18 cellular contexts compared by ENCODE assay signal in genomic region chr21:46148106-46148505, GRCh38. TPM values are rescaled to one million over a fixed set of nuclear protein-coding genes. Genes with fewer than 3 reads are reported as not detected.
DNase-seq lines count a peak whose midpoint lies in the region; ATAC-seq, FAIRE-seq and TF ChIP-seq lines count a peak whose summit lies in the region.
"Had no signal": no experiment of that assay in that cellular context is flagged by ENCODE, and none has a peak within 500 bp of the region (broad histone marks: within the 10 kb centered on the region; RNA-seq: fewer than 3 reads in every experiment).

No MANE protein-coding gene starts in this region.

- no peak for TF ChIP-seq CTCF in osteoblast (IDR thresholded peaks at IDR 0.05; ENCODE audit: extremely low read depth, low read depth, low read length)
- TF ChIP-seq CTCF in natural killer cell (IDR thresholded peaks at IDR 0.05): no peak

- no peak overlapping the region for H3K27ac Mint-ChIP-seq in activated T-helper 1 cell treated with anti-CD3 and anti-CD28 coated beads, Interleukin-12 subunit alpha, Interleukin-12 subunit beta, Interleukin-2, Interleukin-4 antibody, amounts not matched to agents 30 ng/mL and 10 ng/mL and 1 ng/mL, durations not matched to agents 14 hours and 24 hours and 36 hours
- H3K27ac Mint-ChIP-seq in natural killer cell: no peak overlapping the region
- H3K27ac Mint-ChIP-seq: CD8-positive, alpha-beta T cell had no signal

- no peak overlapping the region for H2AFZ ChIP-seq in osteoblast (ENCODE audit: low read length)

- H3K27me3 Mint-ChIP-seq in activated T-helper 1 cell treated with anti-CD3 and anti-CD28 coated beads, Interleukin-12 subunit alpha, Interleukin-12 subunit beta, Interleukin-2, Interleukin-4 antibody, amounts not matched to agents 30 ng/mL and 10 ng/mL and 1 ng/mL, durations not matched to agents 14 hours and 24 hours and 36 hours (ENCODE audit: insufficient read depth): no peaks in the 10 kb centered on the region
- H3K27me3 Mint-ChIP-seq in natural killer cell (ENCODE audit: low read depth in 2 of 2): no peaks in the 10 kb centered on the region

- H3K36me3 ChIP-seq in osteoblast (ENCODE audit: insufficient read depth, low read length) (no peaks in the 10 kb centered on the region), aorta (ENCODE audit: control insufficient read depth in 1 of 2, insufficient read depth in 2 of 2, low read length in 1 of 2) (no peaks in the 10 kb centered on the region)
- H3K36me3 ChIP-seq: SJCRH30 had no signal

- no peaks in the 10 kb centered on the region for H3K79me2 ChIP-seq in osteoblast (ENCODE audit: insufficient read depth, low read length)

- H3K4me2 ChIP-seq in osteoblast (ENCODE audit: insufficient read depth, low read length): no peak overlapping the region
- H3K4me2 ChIP-seq: A549 had no signal

- no peak for FAIRE-seq in GM19239 (lab: Jason Lieb, UNC)
- FAIRE-seq: A549, G401.6 had no signal

- WGBS in right cardiac atrium: 89% methylated on average over 11 of the region's 11 CpGs
- WGBS in aorta, 2 donors: 91 to 93% methylated on average over 11 of the region's 11 CpGs

- H3K4me3 ChIP-seq in right cardiac atrium (ENCODE audit: low read length): no peak overlapping the region
- no peak overlapping the region for H3K4me3 ChIP-seq in osteoblast (ENCODE audit: insufficient read depth, low read length)
- H3K4me3 ChIP-seq in aorta (ENCODE audit: low read length in 2 of 2): no peak overlapping the region
- H3K4me3 ChIP-seq: A549, SJCRH30 had no signal

- peaks cover 8% of the 10 kb centered on the region for H3K4me1 Mint-ChIP-seq in activated T-helper 1 cell treated with anti-CD3 and anti-CD28 coated beads, Interleukin-12 subunit alpha, Interleukin-12 subunit beta, Interleukin-2, Interleukin-4 antibody, amounts not matched to agents 30 ng/mL and 10 ng/mL and 1 ng/mL, durations not matched to agents 14 hours and 24 hours and 36 hours (ENCODE audit: low read depth)
- peaks cover 8 to 12% of the 10 kb centered on the region in 2 donors for H3K4me1 Mint-ChIP-seq in natural killer cell

- no peak for ATAC-seq in right cardiac atrium
- no peak for ATAC-seq in aorta (ENCODE audit: low FRiP score)
- no peak for ATAC-seq in natural killer cell
- ATAC-seq: CD8-positive, alpha-beta T cell had no signal

- H3K27ac ChIP-seq in right cardiac atrium (ENCODE audit: low read length) (no peak overlapping the region), osteoblast (ENCODE audit: low read depth, low read length) (no peak overlapping the region), aorta (ENCODE audit: low read depth in 1 of 2, low read length in 2 of 2) (no peak overlapping the region)
- H3K27ac ChIP-seq: A549, SJCRH30 had no signal

- H3K27me3 ChIP-seq in right cardiac atrium (ENCODE audit: control insufficient read depth, insufficient read depth): no peaks in the 10 kb centered on the region
- H3K27me3 ChIP-seq in osteoblast (ENCODE audit: insufficient read depth, low read length): no peaks in the 10 kb centered on the region
- no peaks in the 10 kb centered on the region for H3K27me3 ChIP-seq in aorta (ENCODE audit: control insufficient read depth in 1 of 2, insufficient read depth in 2 of 2, low read length in 1 of 2)
- H3K27me3 ChIP-seq: SJCRH30 had no signal

- no peaks in the 10 kb centered on the region for H3K9me3 ChIP-seq in right cardiac atrium (ENCODE audit: control insufficient read depth, low read length)
- H3K9me3 ChIP-seq in osteoblast (ENCODE audit: low read depth, low read length): no peaks in the 10 kb centered on the region
- H3K9me3 ChIP-seq in aorta (ENCODE audit: control insufficient read depth, low read length): no peaks in the 10 kb centered on the region
- H3K9me3 ChIP-seq: A549, Caco-2, SJCRH30 had no signal

- H3K4me3 Mint-ChIP-seq in activated T-helper 1 cell treated with anti-CD3 and anti-CD28 coated beads, Interleukin-12 subunit alpha, Interleukin-12 subunit beta, Interleukin-2, Interleukin-4 antibody, amounts not matched to agents 30 ng/mL and 10 ng/mL and 1 ng/mL, durations not matched to agents 14 hours and 24 hours and 36 hours: peak overlapping the region; percentile 5
- no peak overlapping the region for H3K4me3 Mint-ChIP-seq in natural killer cell
- H3K4me3 Mint-ChIP-seq: CD8-positive, alpha-beta T cell had no signal

- DNase-seq in right cardiac atrium: peak; percentile 6 to 21 (median 14)
- no peak for DNase-seq in cardiac septum (ENCODE audit: low spot score)
- no peak for DNase-seq in activated T-helper 1 cell treated with anti-CD3 and anti-CD28 coated beads, Interleukin-12 subunit alpha, Interleukin-12 subunit beta, Interleukin-2, Interleukin-4 antibody, amounts not matched to agents 30 ng/mL and 10 ng/mL and 1 ng/mL, durations not matched to agents 14 hours and 24 hours and 36 hours (ENCODE audit: low spot score)
- peak; percentile 51 for DNase-seq in osteoblast (ENCODE audit: insufficient read length, low spot score, missing footprints)
- DNase-seq in aorta: peak; percentile 34 to 62
- no peak for DNase-seq in natural killer cell
- no peak for DNase-seq in GM19239 (ENCODE audit: insufficient read length, low spot score)
- DNase-seq in hypothalamus (lab: John Stamatoyannopoulos, UW): no peak
- DNase-seq: C1 segment of cervical spinal cord, NCI-H1092 treated with DMSO at 0.1 percent for 48 hours, NCI-H2081 treated with DMSO at 0.1 percent for 48 hours, NCI-H510A treated with DMSO at 0.1 percent for 48 hours had no signal

- H3K4me1 ChIP-seq in right cardiac atrium (ENCODE audit: control insufficient read depth, insufficient read depth, low read length): no peaks in the 10 kb centered on the region
- peaks cover 4% of the 10 kb centered on the region for H3K4me1 ChIP-seq in osteoblast (ENCODE audit: insufficient read depth, low read length)
- H3K4me1 ChIP-seq in aorta (ENCODE audit: control insufficient read depth in 1 of 2, insufficient read depth in 2 of 2, low read length in 2 of 2): no peaks in the 10 kb centered on the region
- H3K4me1 ChIP-seq: A549, SJCRH30 had no signal

- intact Hi-C loops in right cardiac atrium (cut with DNase I): loop anchor here in 1 of 4 donors (10.0 kb wide), 1 partner anchor 87 kb away; no protein-coding TSS in a partner anchor
- intact Hi-C loops in cardiac septum (cut with DNase I): loop anchor here (10.0 kb wide), 2 partner anchors 77 to 107 kb away; partner anchors contain the start of gene LSS
- intact Hi-C loops in activated T-helper 1 cell treated with anti-CD3 and anti-CD28 coated beads, Interleukin-12 subunit alpha, Interleukin-12 subunit beta, Interleukin-2, Interleukin-4 antibody, amounts not matched to agents 30 ng/mL and 10 ng/mL and 1 ng/mL, durations not matched to agents 14 hours and 24 hours and 36 hours (cut with micrococcal nuclease): no loop called here
- intact Hi-C loops in aorta (cut with DNase I): no loop called here
- intact Hi-C loops in natural killer cell (cut with micrococcal nuclease): no loop called here

- no peaks in the 10 kb centered on the region for H4K20me1 ChIP-seq in osteoblast (ENCODE audit: insufficient read depth, low read length)

- no peaks in the 10 kb centered on the region for H3K36me3 Mint-ChIP-seq in activated T-helper 1 cell treated with anti-CD3 and anti-CD28 coated beads, Interleukin-12 subunit alpha, Interleukin-12 subunit beta, Interleukin-2, Interleukin-4 antibody, amounts not matched to agents 30 ng/mL and 10 ng/mL and 1 ng/mL, durations not matched to agents 14 hours and 24 hours and 36 hours (ENCODE audit: low read depth)
- no peaks in the 10 kb centered on the region for H3K36me3 Mint-ChIP-seq in natural killer cell

- no peaks in the 10 kb centered on the region for H3K9me3 Mint-ChIP-seq in activated T-helper 1 cell treated with anti-CD3 and anti-CD28 coated beads, Interleukin-12 subunit alpha, Interleukin-12 subunit beta, Interleukin-2, Interleukin-4 antibody, amounts not matched to agents 30 ng/mL and 10 ng/mL and 1 ng/mL, durations not matched to agents 14 hours and 24 hours and 36 hours
- H3K9me3 Mint-ChIP-seq in natural killer cell: no peaks in the 10 kb centered on the region
- H3K9me3 Mint-ChIP-seq: CD8-positive, alpha-beta T cell had no signal

RNA-seq across cellular contexts. Expression of gene FTCD, which starts 7.3 kb away (rescaled TPM):
- total RNA-seq in right cardiac atrium (1 to 10 TPM; 1.6 to 3.5 (median 2.0) TPM), cardiac septum (0.83 TPM), osteoblast (0.29 and 0.36 TPM in 2 replicates), aorta (1 to 10 TPM; 1.1 to 2.6 TPM), natural killer cell (under 1 TPM in 1 of 3 donors, not detected in 2; 0.34 TPM)
- polyA plus RNA-seq in right cardiac atrium (1.00 TPM), aorta (1 to 10 TPM in 1 of 2 donors, under 1 TPM in 1; 0.50 to 8.7 TPM)
- 0.56 and 0.62 TPM in 2 replicates for total RNA-seq in activated T-helper 1 cell treated with anti-CD3 and anti-CD28 coated beads, Interleukin-12 subunit alpha, Interleukin-12 subunit beta, Interleukin-2, Interleukin-4 antibody, amounts not matched to agents 30 ng/mL and 10 ng/mL and 1 ng/mL, durations not matched to agents 14 hours and 24 hours and 36 hours
- total RNA-seq: SJCRH30 had no signal
- polyA plus RNA-seq: A549 had no signal

RNA-seq across cellular contexts. Expression of gene SPATC1L, which starts 36.2 kb away (rescaled TPM):
- total RNA-seq in right cardiac atrium (10 to 100 TPM in 3 of 4 donors, 1 to 10 TPM in 1; 8.8 to 12.0 (median 11.6) TPM), cardiac septum (7.3 TPM), osteoblast (3.2 and 6.9 TPM in 2 replicates), aorta (10 to 100 TPM in 1 of 2 donors, 1 to 10 TPM in 1; 5.2 to 12.4 TPM), natural killer cell (1 to 10 TPM in 2 of 3 donors, under 1 TPM in 1; 0.18 to 4.0 (median 2.7) TPM)
- polyA plus RNA-seq in right cardiac atrium (10.3 TPM), aorta (10 to 100 TPM in 1 of 2 donors, 1 to 10 TPM in 1; 2.4 to 47.9 TPM)
- total RNA-seq in activated T-helper 1 cell treated with anti-CD3 and anti-CD28 coated beads, Interleukin-12 subunit alpha, Interleukin-12 subunit beta, Interleukin-2, Interleukin-4 antibody, amounts not matched to agents 30 ng/mL and 10 ng/mL and 1 ng/mL, durations not matched to agents 14 hours and 24 hours and 36 hours: 12.1 and 12.8 TPM in 2 replicates

RNA-seq across cellular contexts. Expression of gene COL6A2, which starts 50.2 kb away (rescaled TPM):
- total RNA-seq in right cardiac atrium (100 to 1,000 TPM; 198 to 323 (median 274) TPM), cardiac septum (157 TPM), osteoblast (1,184 and 1,265 TPM in 2 replicates), aorta (1,000 to 10,000 TPM; 1,386 to 1,431 TPM), natural killer cell (100 to 1,000 TPM in 1 of 3 donors, 10 to 100 TPM in 2; 93.9 to 110 (median 97.2) TPM)
- polyA plus RNA-seq in right cardiac atrium (210 TPM), aorta (1,000 to 10,000 TPM in 1 of 2 donors, 100 to 1,000 TPM in 1; 335 to 3,611 TPM)
- 1.4 and 2.1 TPM in 2 replicates for total RNA-seq in activated T-helper 1 cell treated with anti-CD3 and anti-CD28 coated beads, Interleukin-12 subunit alpha, Interleukin-12 subunit beta, Interleukin-2, Interleukin-4 antibody, amounts not matched to agents 30 ng/mL and 10 ng/mL and 1 ng/mL, durations not matched to agents 14 hours and 24 hours and 36 hours
- total RNA-seq: HT-29 had no signal

Comparison
In these comparisons a context has a peak if more than half of its experiments do, and no peak if none do; other contexts are left out.
1. DNase-seq: peak in right cardiac atrium (3 of 3), osteoblast (single experiment) and aorta (2 of 2); none in cardiac septum (single experiment), activated T-helper 1 cell treated with anti-CD3 and anti-CD28 coated beads, Interleukin-12 subunit alpha, Interleukin-12 subunit beta, Interleukin-2, Interleukin-4 antibody, amounts not matched to agents 30 ng/mL and 10 ng/mL and 1 ng/mL, durations not matched to agents 14 hours and 24 hours and 36 hours (single experiment), natural killer cell (single experiment), GM19239 (single experiment) and hypothalamus (0 of 51).
2. RNA of gene COL6A2, which starts 50.2 kb away (total RNA-seq): 1,386 to 1,431 TPM in aorta, 1,184 to 1,265 TPM in osteoblast, 198 to 323 TPM in right cardiac atrium, 157 TPM in cardiac septum (single experiment) and 93.9 to 110 TPM in natural killer cell; 1.4 to 2.1 TPM in activated T-helper 1 cell treated with anti-CD3 and anti-CD28 coated beads, Interleukin-12 subunit alpha, Interleukin-12 subunit beta, Interleukin-2, Interleukin-4 antibody, amounts not matched to agents 30 ng/mL and 10 ng/mL and 1 ng/mL, durations not matched to agents 14 hours and 24 hours and 36 hours; every median in the first group is over 10 times any median in the second.